1 cellular context compared by ENCODE assay signal in the genomic region with DNA sequence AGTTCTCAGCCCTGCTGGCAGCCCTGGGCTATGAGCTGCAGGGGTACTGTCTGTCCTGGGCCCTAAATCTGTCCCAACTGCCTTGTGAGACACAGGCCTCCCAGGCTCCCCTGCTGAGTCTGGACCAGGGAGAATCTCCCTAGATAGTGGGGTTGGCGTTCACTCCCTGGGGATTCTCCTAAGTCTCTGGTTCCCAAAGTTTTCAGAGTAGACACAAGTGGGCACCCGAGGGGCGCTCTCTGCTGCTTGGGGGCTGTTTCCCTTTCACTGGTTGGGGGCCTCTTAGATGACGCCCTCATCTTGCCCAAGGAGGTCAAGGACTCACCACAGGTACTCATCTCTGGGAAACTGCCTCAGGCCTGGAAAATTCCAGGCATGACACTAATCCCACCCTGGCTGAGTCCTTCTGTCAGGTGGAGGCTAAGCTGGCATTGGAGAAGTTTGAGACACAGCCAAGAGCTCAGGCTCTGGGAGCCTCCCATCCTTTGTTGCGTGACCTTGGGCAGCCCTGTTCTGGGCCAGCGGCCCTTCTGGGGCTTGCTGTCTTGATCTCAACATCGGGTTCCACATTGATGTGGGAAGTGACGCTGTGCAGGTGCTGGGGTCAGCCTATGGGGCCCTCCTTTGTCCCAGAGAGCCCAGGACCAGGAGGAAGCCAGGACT.
TF ChIP-seq lines count a peak whose summit lies in the region.

No MANE protein-coding gene starts in this region.

TF ChIP-seq in HepG2, 621 proteins besides CTCF, POLR2A, EP300 and RAD21:
- TF ChIP-seq, protein P1, sequence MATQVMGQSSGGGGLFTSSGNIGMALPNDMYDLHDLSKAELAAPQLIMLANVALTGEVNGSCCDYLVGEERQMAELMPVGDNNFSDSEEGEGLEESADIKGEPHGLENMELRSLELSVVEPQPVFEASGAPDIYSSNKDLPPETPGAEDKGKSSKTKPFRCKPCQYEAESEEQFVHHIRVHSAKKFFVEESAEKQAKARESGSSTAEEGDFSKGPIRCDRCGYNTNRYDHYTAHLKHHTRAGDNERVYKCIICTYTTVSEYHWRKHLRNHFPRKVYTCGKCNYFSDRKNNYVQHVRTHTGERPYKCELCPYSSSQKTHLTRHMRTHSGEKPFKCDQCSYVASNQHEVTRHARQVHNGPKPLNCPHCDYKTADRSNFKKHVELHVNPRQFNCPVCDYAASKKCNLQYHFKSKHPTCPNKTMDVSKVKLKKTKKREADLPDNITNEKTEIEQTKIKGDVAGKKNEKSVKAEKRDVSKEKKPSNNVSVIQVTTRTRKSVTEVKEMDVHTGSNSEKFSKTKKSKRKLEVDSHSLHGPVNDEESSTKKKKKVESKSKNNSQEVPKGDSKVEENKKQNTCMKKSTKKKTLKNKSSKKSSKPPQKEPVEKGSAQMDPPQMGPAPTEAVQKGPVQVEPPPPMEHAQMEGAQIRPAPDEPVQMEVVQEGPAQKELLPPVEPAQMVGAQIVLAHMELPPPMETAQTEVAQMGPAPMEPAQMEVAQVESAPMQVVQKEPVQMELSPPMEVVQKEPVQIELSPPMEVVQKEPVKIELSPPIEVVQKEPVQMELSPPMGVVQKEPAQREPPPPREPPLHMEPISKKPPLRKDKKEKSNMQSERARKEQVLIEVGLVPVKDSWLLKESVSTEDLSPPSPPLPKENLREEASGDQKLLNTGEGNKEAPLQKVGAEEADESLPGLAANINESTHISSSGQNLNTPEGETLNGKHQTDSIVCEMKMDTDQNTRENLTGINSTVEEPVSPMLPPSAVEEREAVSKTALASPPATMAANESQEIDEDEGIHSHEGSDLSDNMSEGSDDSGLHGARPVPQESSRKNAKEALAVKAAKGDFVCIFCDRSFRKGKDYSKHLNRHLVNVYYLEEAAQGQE (IDR thresholded peaks at IDR 0.05; ENCODE audit: borderline replicate concordance in 1 of 2, low read depth in 1 of 2, low read length in 2 of 2): no peak
- TF ChIP-seq ZNF782 (CRISPR knock-in tag; IDR thresholded peaks at IDR 0.05; ENCODE audit: borderline replicate concordance) (no peak), TGIF2 (CRISPR knock-in tag; IDR thresholded peaks at IDR 0.05) (no peak), TBX2 (CRISPR knock-in tag; IDR thresholded peaks at IDR 0.05; ENCODE audit: borderline replicate concordance) (0 out of 2 replicates have a peak, but pooled peaks have one; percentile 2), ZNF136 (CRISPR knock-in tag; IDR thresholded peaks at IDR 0.05; ENCODE audit: low read depth) (no peak), KLF15 (CRISPR knock-in tag; IDR thresholded peaks at IDR 0.05; ENCODE audit: borderline replicate concordance) (no peak), MIER3 (CRISPR knock-in tag; IDR thresholded peaks at IDR 0.05; ENCODE audit: borderline replicate concordance) (no peak), SRSF1 (optimal IDR thresholded peaks at IDR 0.05; ENCODE audit: low read depth, low read length) (no peak), RBM22 (optimal IDR thresholded peaks at IDR 0.05; ENCODE audit: low read length) (peak; percentile 88), PRMT3 (CRISPR knock-in tag; IDR thresholded peaks at IDR 0.05; ENCODE audit: borderline replicate concordance, low read depth) (no peak), ZFP36L2 (CRISPR knock-in tag; IDR thresholded peaks at IDR 0.05) (no peak), FOXO1 (CRISPR knock-in tag; IDR thresholded peaks at IDR 0.05) (no peak), ZNF563 (CRISPR knock-in tag; IDR thresholded peaks at IDR 0.05) (no peak), ELF4 (CRISPR knock-in tag; IDR thresholded peaks at IDR 0.05; ENCODE audit: borderline replicate concordance) (no peak), ZNF598 (CRISPR knock-in tag; IDR thresholded peaks at IDR 0.05; ENCODE audit: borderline replicate concordance) (0 out of 2 replicates have a peak, but pooled peaks have one; percentile 30), ZFAT (CRISPR knock-in tag; conservative IDR thresholded peaks at IDR 0.05) (no peak), MXD4 (CRISPR knock-in tag; IDR thresholded peaks at IDR 0.05) (no peak), SSRP1 (CRISPR knock-in tag; IDR thresholded peaks at IDR 0.05) (peak; percentile 31; the same call in 1 of the 2 replicates), SNAI1 (CRISPR knock-in tag; IDR thresholded peaks at IDR 0.05; ENCODE audit: borderline replicate concordance) (no peak), ATF1 (CRISPR knock-in tag; IDR thresholded peaks at IDR 0.05) (no peak)
- TF ChIP-seq, protein P2, sequence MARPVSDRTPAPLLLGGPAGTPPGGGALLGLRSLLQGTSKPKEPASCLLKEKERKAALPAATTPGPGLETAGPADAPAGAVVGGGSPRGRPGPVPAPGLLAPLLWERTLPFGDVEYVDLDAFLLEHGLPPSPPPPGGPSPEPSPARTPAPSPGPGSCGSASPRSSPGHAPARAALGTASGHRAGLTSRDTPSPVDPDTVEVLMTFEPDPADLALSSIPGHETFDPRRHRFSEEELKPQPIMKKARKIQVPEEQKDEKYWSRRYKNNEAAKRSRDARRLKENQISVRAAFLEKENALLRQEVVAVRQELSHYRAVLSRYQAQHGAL (CRISPR knock-in tag; IDR thresholded peaks at IDR 0.05; ENCODE audit: not compliant biosample characterization): no peak
- TF ChIP-seq, protein P3, sequence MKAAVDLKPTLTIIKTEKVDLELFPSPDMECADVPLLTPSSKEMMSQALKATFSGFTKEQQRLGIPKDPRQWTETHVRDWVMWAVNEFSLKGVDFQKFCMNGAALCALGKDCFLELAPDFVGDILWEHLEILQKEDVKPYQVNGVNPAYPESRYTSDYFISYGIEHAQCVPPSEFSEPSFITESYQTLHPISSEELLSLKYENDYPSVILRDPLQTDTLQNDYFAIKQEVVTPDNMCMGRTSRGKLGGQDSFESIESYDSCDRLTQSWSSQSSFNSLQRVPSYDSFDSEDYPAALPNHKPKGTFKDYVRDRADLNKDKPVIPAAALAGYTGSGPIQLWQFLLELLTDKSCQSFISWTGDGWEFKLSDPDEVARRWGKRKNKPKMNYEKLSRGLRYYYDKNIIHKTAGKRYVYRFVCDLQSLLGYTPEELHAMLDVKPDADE (CRISPR knock-in tag; IDR thresholded peaks at IDR 0.05): no peak
- TF ChIP-seq, protein P4, sequence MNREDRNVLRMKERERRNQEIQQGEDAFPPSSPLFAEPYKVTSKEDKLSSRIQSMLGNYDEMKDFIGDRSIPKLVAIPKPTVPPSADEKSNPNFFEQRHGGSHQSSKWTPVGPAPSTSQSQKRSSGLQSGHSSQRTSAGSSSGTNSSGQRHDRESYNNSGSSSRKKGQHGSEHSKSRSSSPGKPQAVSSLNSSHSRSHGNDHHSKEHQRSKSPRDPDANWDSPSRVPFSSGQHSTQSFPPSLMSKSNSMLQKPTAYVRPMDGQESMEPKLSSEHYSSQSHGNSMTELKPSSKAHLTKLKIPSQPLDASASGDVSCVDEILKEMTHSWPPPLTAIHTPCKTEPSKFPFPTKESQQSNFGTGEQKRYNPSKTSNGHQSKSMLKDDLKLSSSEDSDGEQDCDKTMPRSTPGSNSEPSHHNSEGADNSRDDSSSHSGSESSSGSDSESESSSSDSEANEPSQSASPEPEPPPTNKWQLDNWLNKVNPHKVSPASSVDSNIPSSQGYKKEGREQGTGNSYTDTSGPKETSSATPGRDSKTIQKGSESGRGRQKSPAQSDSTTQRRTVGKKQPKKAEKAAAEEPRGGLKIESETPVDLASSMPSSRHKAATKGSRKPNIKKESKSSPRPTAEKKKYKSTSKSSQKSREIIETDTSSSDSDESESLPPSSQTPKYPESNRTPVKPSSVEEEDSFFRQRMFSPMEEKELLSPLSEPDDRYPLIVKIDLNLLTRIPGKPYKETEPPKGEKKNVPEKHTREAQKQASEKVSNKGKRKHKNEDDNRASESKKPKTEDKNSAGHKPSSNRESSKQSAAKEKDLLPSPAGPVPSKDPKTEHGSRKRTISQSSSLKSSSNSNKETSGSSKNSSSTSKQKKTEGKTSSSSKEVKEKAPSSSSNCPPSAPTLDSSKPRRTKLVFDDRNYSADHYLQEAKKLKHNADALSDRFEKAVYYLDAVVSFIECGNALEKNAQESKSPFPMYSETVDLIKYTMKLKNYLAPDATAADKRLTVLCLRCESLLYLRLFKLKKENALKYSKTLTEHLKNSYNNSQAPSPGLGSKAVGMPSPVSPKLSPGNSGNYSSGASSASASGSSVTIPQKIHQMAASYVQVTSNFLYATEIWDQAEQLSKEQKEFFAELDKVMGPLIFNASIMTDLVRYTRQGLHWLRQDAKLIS (CRISPR knock-in tag; IDR thresholded peaks at IDR 0.05): no peak
- TF ChIP-seq, protein P5, sequence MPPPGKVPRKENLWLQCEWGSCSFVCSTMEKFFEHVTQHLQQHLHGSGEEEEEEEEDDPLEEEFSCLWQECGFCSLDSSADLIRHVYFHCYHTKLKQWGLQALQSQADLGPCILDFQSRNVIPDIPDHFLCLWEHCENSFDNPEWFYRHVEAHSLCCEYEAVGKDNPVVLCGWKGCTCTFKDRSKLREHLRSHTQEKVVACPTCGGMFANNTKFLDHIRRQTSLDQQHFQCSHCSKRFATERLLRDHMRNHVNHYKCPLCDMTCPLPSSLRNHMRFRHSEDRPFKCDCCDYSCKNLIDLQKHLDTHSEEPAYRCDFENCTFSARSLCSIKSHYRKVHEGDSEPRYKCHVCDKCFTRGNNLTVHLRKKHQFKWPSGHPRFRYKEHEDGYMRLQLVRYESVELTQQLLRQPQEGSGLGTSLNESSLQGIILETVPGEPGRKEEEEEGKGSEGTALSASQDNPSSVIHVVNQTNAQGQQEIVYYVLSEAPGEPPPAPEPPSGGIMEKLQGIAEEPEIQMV (CRISPR knock-in tag; IDR thresholded peaks at IDR 0.05; ENCODE audit: low read depth): no peak
- TF ChIP-seq, protein P6, sequence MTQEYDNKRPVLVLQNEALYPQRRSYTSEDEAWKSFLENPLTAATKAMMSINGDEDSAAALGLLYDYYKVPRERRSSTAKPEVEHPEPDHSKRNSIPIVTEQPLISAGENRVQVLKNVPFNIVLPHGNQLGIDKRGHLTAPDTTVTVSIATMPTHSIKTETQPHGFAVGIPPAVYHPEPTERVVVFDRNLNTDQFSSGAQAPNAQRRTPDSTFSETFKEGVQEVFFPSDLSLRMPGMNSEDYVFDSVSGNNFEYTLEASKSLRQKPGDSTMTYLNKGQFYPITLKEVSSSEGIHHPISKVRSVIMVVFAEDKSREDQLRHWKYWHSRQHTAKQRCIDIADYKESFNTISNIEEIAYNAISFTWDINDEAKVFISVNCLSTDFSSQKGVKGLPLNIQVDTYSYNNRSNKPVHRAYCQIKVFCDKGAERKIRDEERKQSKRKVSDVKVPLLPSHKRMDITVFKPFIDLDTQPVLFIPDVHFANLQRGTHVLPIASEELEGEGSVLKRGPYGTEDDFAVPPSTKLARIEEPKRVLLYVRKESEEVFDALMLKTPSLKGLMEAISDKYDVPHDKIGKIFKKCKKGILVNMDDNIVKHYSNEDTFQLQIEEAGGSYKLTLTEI (CRISPR knock-in tag; conservative IDR thresholded peaks at IDR 0.05): no peak
- TF ChIP-seq, protein P7, sequence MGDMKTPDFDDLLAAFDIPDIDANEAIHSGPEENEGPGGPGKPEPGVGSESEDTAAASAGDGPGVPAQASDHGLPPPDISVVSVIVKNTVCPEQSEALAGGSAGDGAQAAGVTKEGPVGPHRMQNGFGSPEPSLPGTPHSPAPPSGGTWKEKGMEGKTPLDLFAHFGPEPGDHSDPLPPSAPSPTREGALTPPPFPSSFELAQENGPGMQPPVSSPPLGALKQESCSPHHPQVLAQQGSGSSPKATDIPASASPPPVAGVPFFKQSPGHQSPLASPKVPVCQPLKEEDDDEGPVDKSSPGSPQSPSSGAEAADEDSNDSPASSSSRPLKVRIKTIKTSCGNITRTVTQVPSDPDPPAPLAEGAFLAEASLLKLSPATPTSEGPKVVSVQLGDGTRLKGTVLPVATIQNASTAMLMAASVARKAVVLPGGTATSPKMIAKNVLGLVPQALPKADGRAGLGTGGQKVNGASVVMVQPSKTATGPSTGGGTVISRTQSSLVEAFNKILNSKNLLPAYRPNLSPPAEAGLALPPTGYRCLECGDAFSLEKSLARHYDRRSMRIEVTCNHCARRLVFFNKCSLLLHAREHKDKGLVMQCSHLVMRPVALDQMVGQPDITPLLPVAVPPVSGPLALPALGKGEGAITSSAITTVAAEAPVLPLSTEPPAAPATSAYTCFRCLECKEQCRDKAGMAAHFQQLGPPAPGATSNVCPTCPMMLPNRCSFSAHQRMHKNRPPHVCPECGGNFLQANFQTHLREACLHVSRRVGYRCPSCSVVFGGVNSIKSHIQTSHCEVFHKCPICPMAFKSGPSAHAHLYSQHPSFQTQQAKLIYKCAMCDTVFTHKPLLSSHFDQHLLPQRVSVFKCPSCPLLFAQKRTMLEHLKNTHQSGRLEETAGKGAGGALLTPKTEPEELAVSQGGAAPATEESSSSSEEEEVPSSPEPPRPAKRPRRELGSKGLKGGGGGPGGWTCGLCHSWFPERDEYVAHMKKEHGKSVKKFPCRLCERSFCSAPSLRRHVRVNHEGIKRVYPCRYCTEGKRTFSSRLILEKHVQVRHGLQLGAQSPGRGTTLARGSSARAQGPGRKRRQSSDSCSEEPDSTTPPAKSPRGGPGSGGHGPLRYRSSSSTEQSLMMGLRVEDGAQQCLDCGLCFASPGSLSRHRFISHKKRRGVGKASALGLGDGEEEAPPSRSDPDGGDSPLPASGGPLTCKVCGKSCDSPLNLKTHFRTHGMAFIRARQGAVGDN (CRISPR knock-in tag; IDR thresholded peaks at IDR 0.05): peak; percentile 22; the same call in 1 of the 2 replicates
- TF ChIP-seq, protein P8, sequence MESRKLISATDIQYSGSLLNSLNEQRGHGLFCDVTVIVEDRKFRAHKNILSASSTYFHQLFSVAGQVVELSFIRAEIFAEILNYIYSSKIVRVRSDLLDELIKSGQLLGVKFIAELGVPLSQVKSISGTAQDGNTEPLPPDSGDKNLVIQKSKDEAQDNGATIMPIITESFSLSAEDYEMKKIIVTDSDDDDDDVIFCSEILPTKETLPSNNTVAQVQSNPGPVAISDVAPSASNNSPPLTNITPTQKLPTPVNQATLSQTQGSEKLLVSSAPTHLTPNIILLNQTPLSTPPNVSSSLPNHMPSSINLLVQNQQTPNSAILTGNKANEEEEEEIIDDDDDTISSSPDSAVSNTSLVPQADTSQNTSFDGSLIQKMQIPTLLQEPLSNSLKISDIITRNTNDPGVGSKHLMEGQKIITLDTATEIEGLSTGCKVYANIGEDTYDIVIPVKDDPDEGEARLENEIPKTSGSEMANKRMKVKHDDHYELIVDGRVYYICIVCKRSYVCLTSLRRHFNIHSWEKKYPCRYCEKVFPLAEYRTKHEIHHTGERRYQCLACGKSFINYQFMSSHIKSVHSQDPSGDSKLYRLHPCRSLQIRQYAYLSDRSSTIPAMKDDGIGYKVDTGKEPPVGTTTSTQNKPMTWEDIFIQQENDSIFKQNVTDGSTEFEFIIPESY (CRISPR knock-in tag; IDR thresholded peaks at IDR 0.05): no peak
- TF ChIP-seq, protein P9, sequence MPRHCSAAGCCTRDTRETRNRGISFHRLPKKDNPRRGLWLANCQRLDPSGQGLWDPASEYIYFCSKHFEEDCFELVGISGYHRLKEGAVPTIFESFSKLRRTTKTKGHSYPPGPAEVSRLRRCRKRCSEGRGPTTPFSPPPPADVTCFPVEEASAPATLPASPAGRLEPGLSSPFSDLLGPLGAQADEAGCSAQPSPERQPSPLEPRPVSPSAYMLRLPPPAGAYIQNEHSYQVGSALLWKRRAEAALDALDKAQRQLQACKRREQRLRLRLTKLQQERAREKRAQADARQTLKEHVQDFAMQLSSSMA (CRISPR knock-in tag; IDR thresholded peaks at IDR 0.05): no peak
- TF ChIP-seq, protein P10, sequence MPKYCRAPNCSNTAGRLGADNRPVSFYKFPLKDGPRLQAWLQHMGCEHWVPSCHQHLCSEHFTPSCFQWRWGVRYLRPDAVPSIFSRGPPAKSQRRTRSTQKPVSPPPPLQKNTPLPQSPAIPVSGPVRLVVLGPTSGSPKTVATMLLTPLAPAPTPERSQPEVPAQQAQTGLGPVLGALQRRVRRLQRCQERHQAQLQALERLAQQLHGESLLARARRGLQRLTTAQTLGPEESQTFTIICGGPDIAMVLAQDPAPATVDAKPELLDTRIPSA (CRISPR knock-in tag; IDR thresholded peaks at IDR 0.05; ENCODE audit: borderline replicate concordance): 0 out of 2 replicates have a peak, but pooled peaks have one; percentile 42
TF ChIP-seq in HepG2: peak in this region for 6.
